ENCODE assay signal across 1 cellular context in the genomic region with DNA sequence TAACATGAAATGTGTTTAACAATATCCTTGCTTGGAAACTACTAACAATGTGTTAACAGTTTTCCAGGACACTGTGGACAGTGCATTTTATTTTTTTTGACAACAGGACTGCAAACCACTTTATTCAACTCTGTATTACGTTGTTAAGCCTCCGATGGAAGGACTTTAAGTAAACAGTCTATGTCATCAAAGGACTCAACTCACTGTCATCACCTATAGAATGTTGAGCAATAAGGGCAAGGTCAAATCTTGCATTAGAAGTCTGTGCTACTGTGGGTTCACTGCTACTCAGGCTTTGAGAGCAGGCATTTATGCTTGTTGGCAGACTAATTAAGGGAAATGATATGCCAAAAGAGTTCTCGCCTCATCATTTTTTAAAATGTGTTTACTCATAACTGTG.
TF ChIP-seq lines count a peak whose summit lies in the region.

No MANE protein-coding gene starts in this region.

TF ChIP-seq in H1, 55 proteins besides CTCF, POLR2A, EP300 and RAD21 (continued from another document):
- no peak for TF ChIP-seq ASH2L (IDR thresholded peaks at IDR 0.05; ENCODE audit: low read length)
- no peak for TF ChIP-seq RFX5 (IDR thresholded peaks at IDR 0.05; ENCODE audit: borderline replicate concordance, low read depth, low read length)
- no peak for TF ChIP-seq MAFK (IDR thresholded peaks at IDR 0.05; ENCODE audit: low read depth, low read length)
- TF ChIP-seq TAF1 (IDR thresholded peaks at IDR 0.05; ENCODE audit: low read depth, low read length), result no peak
- no peak for TF ChIP-seq TEAD4 (IDR thresholded peaks at IDR 0.05; ENCODE audit: low read depth, low read length)
- TF ChIP-seq CHD1 (IDR thresholded peaks at IDR 0.05; ENCODE audit: low read depth, low read length), result no peak
- no peak for TF ChIP-seq NRF1 (IDR thresholded peaks at IDR 0.05; ENCODE audit: low read depth, low read length)
- no peak for TF ChIP-seq RXRA (IDR thresholded peaks at IDR 0.05; ENCODE audit: insufficient read depth, low read depth, low read length)
- TF ChIP-seq USF2 (IDR thresholded peaks at IDR 0.05; ENCODE audit: low read length), result no peak
- no peak for TF ChIP-seq SIRT6 (IDR thresholded peaks at IDR 0.05; ENCODE audit: low read length)
- TF ChIP-seq JUND (IDR thresholded peaks at IDR 0.05; ENCODE audit: low read length), result no peak
- no peak for TF ChIP-seq BCL11A (IDR thresholded peaks at IDR 0.05; ENCODE audit: low read depth in 2 of 2, low read length in 2 of 2)
- no peak for TF ChIP-seq TAF7 (optimal IDR thresholded peaks at IDR 0.05; ENCODE audit: borderline replicate concordance, low read depth, low read length)
- no peak for TF ChIP-seq KDM5A (IDR thresholded peaks at IDR 0.05; ENCODE audit: low read length)
- no peak for TF ChIP-seq KDM1A (IDR thresholded peaks at IDR 0.05; ENCODE audit: borderline replicate concordance, low read length)
- TF ChIP-seq, protein P1, sequence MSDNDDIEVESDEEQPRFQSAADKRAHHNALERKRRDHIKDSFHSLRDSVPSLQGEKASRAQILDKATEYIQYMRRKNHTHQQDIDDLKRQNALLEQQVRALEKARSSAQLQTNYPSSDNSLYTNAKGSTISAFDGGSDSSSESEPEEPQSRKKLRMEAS (IDR thresholded peaks at IDR 0.05), result no peak
TF ChIP-seq in H1: peak in this region for 0.
